Comparison of ENCODE assay signal across 8 cellular contexts in the genomic region with DNA sequence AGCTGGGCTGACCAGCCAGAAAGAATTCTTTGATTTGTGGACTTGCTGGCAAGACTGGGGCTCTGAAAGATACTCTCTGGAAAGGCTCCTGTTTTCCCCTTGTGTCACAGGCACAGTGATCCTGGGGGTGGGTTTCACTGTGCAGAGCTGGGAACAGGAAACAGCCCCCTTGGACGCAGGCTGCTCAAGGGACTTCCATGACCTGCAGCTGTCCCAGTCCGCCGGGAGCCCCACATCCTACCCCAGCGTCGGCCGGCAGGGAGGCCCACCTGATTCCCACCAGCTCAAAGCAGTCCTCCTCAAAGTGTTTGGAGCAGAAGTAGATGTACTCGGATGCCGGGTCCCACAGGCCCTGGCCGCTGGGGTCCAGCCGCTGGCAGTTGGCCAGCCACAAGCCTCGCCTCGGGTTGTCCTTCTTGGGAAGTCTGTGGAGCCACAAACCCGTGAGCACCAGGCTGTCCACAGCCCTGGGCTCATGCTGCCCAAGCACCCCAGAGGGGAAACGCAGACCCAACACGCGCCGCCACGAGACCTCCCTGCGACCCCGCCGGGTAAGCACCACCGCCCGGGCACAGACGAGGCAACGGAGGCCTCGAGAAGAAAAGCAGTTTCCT. TPM values are rescaled to one million over a fixed set of nuclear protein-coding genes. Genes with fewer than 3 reads are reported as not detected.
DNase-seq lines count a peak whose midpoint lies in the region; ATAC-seq and TF ChIP-seq lines count a peak whose summit lies in the region.

No MANE protein-coding gene starts in this region.

- no peak for DNase-seq in body of pancreas
- no peak for DNase-seq in lower lobe of right lung
- DNase-seq in vagina (ENCODE audit: extremely low spot score in 2 of 2) = no peak
- DNase-seq in KG1 (lab: John Stamatoyannopoulos, UW) = no peak
- DNase-seq in RPMI8226 = no peak

- H3K9me3 ChIP-seq in body of pancreas (no peaks in the 10 kb centered on the region), lower lobe of right lung (no peaks in the 10 kb centered on the region), vagina (no peaks in the 10 kb centered on the region)

- no peaks in the 10 kb centered on the region for H3K27me3 ChIP-seq in body of pancreas
- H3K27me3 ChIP-seq in lower lobe of right lung (ENCODE audit: low read depth) = no peaks in the 10 kb centered on the region
- H3K27me3 ChIP-seq in vagina = no peaks in the 10 kb centered on the region

- intact Hi-C loops in body of pancreas (cut with DNase I) = no loop called here
- intact Hi-C loops in lower lobe of right lung (cut with DNase I) = no loop called here
- intact Hi-C loops in vagina (cut with DNase I) = no loop called here

- H3K36me3 ChIP-seq in body of pancreas (replicated peaks in 1 of 2; ENCODE audit: insufficient read depth in 1 of 2, low read depth in 2 of 2) (peaks cover 0 to 5% of the 10 kb centered on the region in 2 donors), lower lobe of right lung (peaks cover 45% of the 10 kb centered on the region), vagina (peaks cover 0 to 25% of the 10 kb centered on the region in 2 donors)

- no peak for TF ChIP-seq POLR2A in body of pancreas (IDR thresholded peaks at IDR 0.05)
- TF ChIP-seq POLR2A in vagina (IDR thresholded peaks at IDR 0.05) = no peak

- ATAC-seq in HG03520 (IDR thresholded peaks at IDR 0.05; ENCODE audit: unreplicated experiment) (peak; percentile 7), body of pancreas (no peak), lower lobe of right lung (no peak), GM21619 (IDR thresholded peaks at IDR 0.05; ENCODE audit: unreplicated experiment) (no peak)

- WGBS in body of pancreas, 2 donors = 2% methylated on average over 26 of the region's 26 CpGs; no CpG with 5 or more reads in 1 of the 2 donors

- H3K4me3 ChIP-seq in GM08714 (ENCODE audit: low read length) (peak overlapping the region; percentile 89), body of pancreas (peak overlapping the region; percentile 24 to 68), lower lobe of right lung (peak overlapping the region; percentile 90), vagina (peak overlapping the region; percentile 51 to 79)

- H3K4me1 ChIP-seq in body of pancreas (peaks cover 35% of the 10 kb centered on the region), lower lobe of right lung (peaks cover 34% of the 10 kb centered on the region), vagina (peaks cover 37% of the 10 kb centered on the region)

- peak overlapping the region; percentile 96 to 99 (median 98) for H3K27ac ChIP-seq in body of pancreas
- peak overlapping the region; percentile 99 for H3K27ac ChIP-seq in lower lobe of right lung
- H3K27ac ChIP-seq in vagina = peak overlapping the region; percentile 95

- TF ChIP-seq CTCF in body of pancreas (IDR thresholded peaks at IDR 0.05) = no peak
- TF ChIP-seq CTCF in lower lobe of right lung (IDR thresholded peaks at IDR 0.05) = no peak
- TF ChIP-seq CTCF in vagina (IDR thresholded peaks at IDR 0.05) = no peak

RNA-seq across cellular contexts. Expression of gene THAP7, which starts 0.8 kb away (rescaled TPM):
- total RNA-seq in body of pancreas (10 to 100 TPM; 17.1 to 20.2 TPM), lower lobe of right lung (24.3 TPM), vagina (34.9 TPM)

RNA-seq across cellular contexts. Expression of gene P2RX6, which starts 13.9 kb away (rescaled TPM):
- total RNA-seq in body of pancreas = not detected
- 2.1 TPM for total RNA-seq in lower lobe of right lung
- 1.7 TPM for total RNA-seq in vagina

RNA-seq across cellular contexts. Expression of gene LZTR1, which starts 19.0 kb away (rescaled TPM):
- total RNA-seq in body of pancreas (10 to 100 TPM; 25.7 to 66.9 TPM), lower lobe of right lung (51.6 TPM), vagina (61.9 TPM)

RNA-seq across cellular contexts. Expression of gene SLC7A4, which starts 31.3 kb away (rescaled TPM):
- total RNA-seq in body of pancreas (1 to 10 TPM; 1.3 to 1.8 TPM), lower lobe of right lung (0.47 TPM), vagina (0.98 TPM)

RNA-seq across cellular contexts. Expression of gene AIFM3, which starts 34.0 kb away (rescaled TPM):
- total RNA-seq in body of pancreas (1 to 10 TPM in 1 of 2 donors, under 1 TPM in 1; 0.78 to 3.0 TPM), lower lobe of right lung (12.3 TPM), vagina (not detected)
